ENCODE assay signal across 3 cellular contexts in the genomic region with DNA sequence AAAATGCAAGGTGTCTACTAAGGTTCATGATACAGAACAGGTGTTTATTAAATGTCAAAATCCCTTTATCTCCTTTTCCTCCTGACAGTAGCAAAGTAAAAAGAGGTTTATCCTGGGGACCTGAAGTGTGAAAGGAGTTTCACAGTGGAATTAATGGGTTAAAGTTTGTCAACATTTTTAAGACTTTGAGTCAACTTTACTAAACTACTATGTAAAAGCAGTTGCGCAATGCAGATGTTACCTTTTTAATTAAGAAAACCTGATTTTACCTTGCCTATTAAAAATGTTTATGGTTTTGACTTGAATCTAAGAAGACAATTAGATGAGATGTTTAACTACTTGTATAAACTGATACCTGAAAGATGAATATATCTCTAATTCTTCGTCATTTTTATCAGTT.
TF ChIP-seq lines count a peak whose summit lies in the region.

No MANE protein-coding gene starts in this region.

TF ChIP-seq in HepG2, 621 proteins besides CTCF, POLR2A, EP300 and RAD21 (continues in another document):
- TF ChIP-seq ZNF652 (CRISPR knock-in tag; IDR thresholded peaks at IDR 0.05; ENCODE audit: borderline replicate concordance, low read depth) (peak; percentile 80), FIP1L1 (IDR thresholded peaks at IDR 0.05; ENCODE audit: borderline replicate concordance, insufficient read depth, low read depth, low read length) (no peak), FLYWCH1 (CRISPR knock-in tag; IDR thresholded peaks at IDR 0.05) (no peak), ZNF138 (CRISPR knock-in tag; IDR thresholded peaks at IDR 0.05; ENCODE audit: low read depth) (no peak), ZNF264 (CRISPR knock-in tag; IDR thresholded peaks at IDR 0.05) (no peak), ZNF20 (CRISPR knock-in tag; IDR thresholded peaks at IDR 0.05) (no peak), TCF7 (IDR thresholded peaks at IDR 0.05; ENCODE audit: low read depth) (no peak), NFE2 (CRISPR knock-in tag; IDR thresholded peaks at IDR 0.05) (no peak), CEBPG (CRISPR knock-in tag; IDR thresholded peaks at IDR 0.05) (peak; percentile 57; the same call in 1 of the 2 replicates), KDM3A (CRISPR knock-in tag; IDR thresholded peaks at IDR 0.05; ENCODE audit: low read depth) (no peak), RAD51 (IDR thresholded peaks at IDR 0.05; ENCODE audit: borderline replicate concordance) (no peak), CEBPB (IDR thresholded peaks at IDR 0.05; ENCODE audit: borderline replicate concordance, low read depth, low read length) (peak; percentile 90), MED1 (CRISPR knock-in tag; IDR thresholded peaks at IDR 0.05) (no peak), ZFP41 (CRISPR knock-in tag; IDR thresholded peaks at IDR 0.05; ENCODE audit: borderline replicate concordance) (no peak)
- TF ChIP-seq, protein P1, sequence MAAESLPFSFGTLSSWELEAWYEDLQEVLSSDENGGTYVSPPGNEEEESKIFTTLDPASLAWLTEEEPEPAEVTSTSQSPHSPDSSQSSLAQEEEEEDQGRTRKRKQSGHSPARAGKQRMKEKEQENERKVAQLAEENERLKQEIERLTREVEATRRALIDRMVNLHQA (CRISPR knock-in tag; IDR thresholded peaks at IDR 0.05), result no peak
- TF ChIP-seq, protein P2, sequence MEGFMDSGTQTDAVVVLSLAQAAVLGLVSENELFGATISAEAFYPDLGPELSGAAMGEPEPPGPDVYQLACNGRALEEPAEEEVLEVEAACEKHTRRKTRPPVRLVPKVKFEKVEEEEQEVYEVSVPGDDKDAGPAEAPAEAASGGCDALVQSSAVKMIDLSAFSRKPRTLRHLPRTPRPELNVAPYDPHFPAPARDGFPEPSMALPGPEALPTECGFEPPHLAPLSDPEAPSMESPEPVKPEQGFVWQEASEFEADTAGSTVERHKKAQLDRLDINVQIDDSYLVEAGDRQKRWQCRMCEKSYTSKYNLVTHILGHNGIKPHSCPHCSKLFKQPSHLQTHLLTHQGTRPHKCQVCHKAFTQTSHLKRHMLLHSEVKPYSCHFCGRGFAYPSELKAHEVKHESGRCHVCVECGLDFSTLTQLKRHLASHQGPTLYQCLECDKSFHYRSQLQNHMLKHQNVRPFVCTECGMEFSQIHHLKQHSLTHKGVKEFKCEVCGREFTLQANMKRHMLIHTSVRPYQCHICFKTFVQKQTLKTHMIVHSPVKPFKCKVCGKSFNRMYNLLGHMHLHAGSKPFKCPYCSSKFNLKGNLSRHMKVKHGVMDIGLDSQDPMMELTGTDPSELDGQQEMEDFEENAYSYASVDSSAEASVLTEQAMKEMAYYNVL (CRISPR knock-in tag; IDR thresholded peaks at IDR 0.05; ENCODE audit: borderline replicate concordance), result no peak
- TF ChIP-seq, protein P3, sequence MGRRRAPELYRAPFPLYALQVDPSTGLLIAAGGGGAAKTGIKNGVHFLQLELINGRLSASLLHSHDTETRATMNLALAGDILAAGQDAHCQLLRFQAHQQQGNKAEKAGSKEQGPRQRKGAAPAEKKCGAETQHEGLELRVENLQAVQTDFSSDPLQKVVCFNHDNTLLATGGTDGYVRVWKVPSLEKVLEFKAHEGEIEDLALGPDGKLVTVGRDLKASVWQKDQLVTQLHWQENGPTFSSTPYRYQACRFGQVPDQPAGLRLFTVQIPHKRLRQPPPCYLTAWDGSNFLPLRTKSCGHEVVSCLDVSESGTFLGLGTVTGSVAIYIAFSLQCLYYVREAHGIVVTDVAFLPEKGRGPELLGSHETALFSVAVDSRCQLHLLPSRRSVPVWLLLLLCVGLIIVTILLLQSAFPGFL (CRISPR knock-in tag; IDR thresholded peaks at IDR 0.05), result no peak
- TF ChIP-seq, protein P4, sequence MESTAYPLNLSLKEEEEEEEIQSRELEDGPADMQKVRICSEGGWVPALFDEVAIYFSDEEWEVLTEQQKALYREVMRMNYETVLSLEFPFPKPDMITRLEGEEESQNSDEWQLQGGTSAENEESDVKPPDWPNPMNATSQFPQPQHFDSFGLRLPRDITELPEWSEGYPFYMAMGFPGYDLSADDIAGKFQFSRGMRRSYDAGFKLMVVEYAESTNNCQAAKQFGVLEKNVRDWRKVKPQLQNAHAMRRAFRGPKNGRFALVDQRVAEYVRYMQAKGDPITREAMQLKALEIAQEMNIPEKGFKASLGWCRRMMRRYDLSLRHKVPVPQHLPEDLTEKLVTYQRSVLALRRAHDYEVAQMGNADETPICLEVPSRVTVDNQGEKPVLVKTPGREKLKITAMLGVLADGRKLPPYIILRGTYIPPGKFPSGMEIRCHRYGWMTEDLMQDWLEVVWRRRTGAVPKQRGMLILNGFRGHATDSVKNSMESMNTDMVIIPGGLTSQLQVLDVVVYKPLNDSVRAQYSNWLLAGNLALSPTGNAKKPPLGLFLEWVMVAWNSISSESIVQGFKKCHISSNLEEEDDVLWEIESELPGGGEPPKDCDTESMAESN (CRISPR knock-in tag; conservative IDR thresholded peaks at IDR 0.05), result no peak

TF ChIP-seq in IMR-90, 13 proteins besides CTCF, POLR2A, EP300 and RAD21:
- TF ChIP-seq CHD1 (IDR thresholded peaks at IDR 0.05; ENCODE audit: low read depth, low read length), result no peak
- no peak for TF ChIP-seq RFX5 (IDR thresholded peaks at IDR 0.05; ENCODE audit: low read depth, low read length)
- TF ChIP-seq CEBPB (IDR thresholded peaks at IDR 0.05; ENCODE audit: low read depth, low read length), result peak; percentile 85
- TF ChIP-seq MXI1 (IDR thresholded peaks at IDR 0.05; ENCODE audit: borderline replicate concordance, low read depth, low read length), result no peak
TF ChIP-seq in IMR-90: peak in this region for 1.

TF ChIP-seq in K562, 482 proteins besides CTCF, POLR2A, EP300 and RAD21:
- TF ChIP-seq MIER1 (IDR thresholded peaks at IDR 0.05; ENCODE audit: low read depth) (no peak), CEBPB (tag; IDR thresholded peaks at IDR 0.05) (peak; percentile 82), ZSCAN29 (IDR thresholded peaks at IDR 0.05) (no peak), ZNF507 (tag; conservative IDR thresholded peaks at IDR 0.05) (no peak), RBM17 (IDR thresholded peaks at IDR 0.05; ENCODE audit: borderline replicate concordance, low read depth, low read length) (no peak), MTA2 (IDR thresholded peaks at IDR 0.05; ENCODE audit: low read depth) (no peak), THRAP3 (IDR thresholded peaks at IDR 0.05; ENCODE audit: borderline replicate concordance) (no peak), LCOR (CRISPR knock-in tag; IDR thresholded peaks at IDR 0.05) (no peak), TEAD2 (tag; IDR thresholded peaks at IDR 0.05) (no peak), TRIM28 (IDR thresholded peaks at IDR 0.05) (no peak), CEBPG (CRISPR knock-in tag; IDR thresholded peaks at IDR 0.05) (no peak), CEBPG (tag; conservative IDR thresholded peaks at IDR 0.05 in 1 of 2, IDR thresholded peaks at IDR 0.05 in 1 of 2) (peak in 1 of 2 experiments; percentile 86; a peak in 3 of 4 replicates)
